Comparison of ENCODE assay signal across 11 cellular contexts in genomic region chr7:128934361-128935352, GRCh38. TPM values are rescaled to one million over a fixed set of nuclear protein-coding genes. Genes with fewer than 3 reads are reported as not detected.
DNase-seq lines count a peak whose midpoint lies in the region; ATAC-seq, FAIRE-seq and TF ChIP-seq lines count a peak whose summit lies in the region.
"Had no signal": no experiment of that assay in that cellular context is flagged by ENCODE, and none has a peak within 500 bp of the region (broad histone marks: within the 10 kb centered on the region; RNA-seq: fewer than 3 reads in every experiment).

No MANE protein-coding gene starts in this region.

- no peaks in the 10 kb centered on the region for H4K20me1 ChIP-seq in GM12878 (ENCODE audit: control insufficient read depth, insufficient read depth)

- CTCF ChIA-PET in GM12878 (lab: Yijun Ruan, JAX) = interaction anchor here (1.0 to 2.1 kb wide), 5 partner anchors 11 to 72 kb away, joined by 3 to 8 read pairs (median 4); partner anchors contain the start of gene ATP6V1F

- TSS peak; percentile 42 for BruUV-seq in GM12878 (replicated peaks; lab: Mats Ljungman, UMichigan)

- H3K4me1 ChIP-seq in GM12878 (ENCODE audit: control insufficient read depth, insufficient read depth, low read length) = peaks cover 47% of the 10 kb centered on the region

- H3K9ac ChIP-seq in GM12878 (ENCODE audit: control insufficient read depth, insufficient read depth, low read length) = peak overlapping the region; percentile 97

- POLR2A ChIA-PET in GM12878 (lab: Charles Lee) = interaction anchor here (0.7 to 2.4 kb wide), 13 partner anchors 8 to 723 kb away, joined by 3 to 10 read pairs (median 5); no protein-coding TSS in a partner anchor

- peaks cover 60% of the 10 kb centered on the region for H3K79me2 ChIP-seq in GM12878 (ENCODE audit: control insufficient read depth, insufficient read depth, low read length)

- ATAC-seq in HG02981 (IDR thresholded peaks at IDR 0.05; ENCODE audit: unreplicated experiment) (peak; percentile 38), GM12878 (peak; percentile 60)
- ATAC-seq: gastrocnemius medialis had no signal

- DNase-seq in Ammon's horn (ENCODE audit: low spot score) (peak; percentile 31), GM19239 (ENCODE audit: insufficient read length, low spot score) (peak; percentile 32), GM12878 (ENCODE audit: low read depth, low spot score) (peak; percentile 66), NCI-H2171 (lab: John Stamatoyannopoulos, UW) (no peak), SW480 (ENCODE audit: low spot score) (no peak), NCI-H345 treated with DMSO at 0.1 percent for 48 hours (lab: John Stamatoyannopoulos, UW; ENCODE audit: unreplicated experiment) (no peak), SKM-1 (lab: John Stamatoyannopoulos, UW; ENCODE audit: unreplicated experiment) (no peak)
- DNase-seq: gastrocnemius medialis had no signal

- no peak for TF ChIP-seq CTCF in GM12878 (IDR thresholded peaks at IDR 0.05 in 2 of 3, conservative IDR thresholded peaks at IDR 0.05 in 1 of 3; ENCODE audit: control insufficient read depth in 2 of 3, extremely low read depth in 1 of 3, insufficient read depth in 1 of 3, low read depth in 3 of 3, low read length in 3 of 3)

- 3% methylated on average over 10 of the region's 14 CpGs for WGBS in GM12878 (ENCODE audit: insufficient coverage, insufficient replicate concordance, low lambda C conversion rate, missing lambda C conversion rate)

- peak; percentile 96 for FAIRE-seq in GM19239 (lab: Jason Lieb, UNC)
- FAIRE-seq in GM12878 (lab: Jason Lieb, UNC) = peak; percentile 77
- FAIRE-seq: bronchial epithelial cell had no signal

- H3K27me3 ChIP-seq in GM12878 (replicated peaks in 1 of 2; ENCODE audit: control insufficient read depth in 2 of 2, insufficient read depth in 2 of 2, low read length in 1 of 2) = no peaks in the 10 kb centered on the region

- peak overlapping the region; percentile 96 for H3K4me2 ChIP-seq in GM12878 (ENCODE audit: control insufficient read depth, insufficient read depth)

- H2AFZ ChIP-seq in GM12878 (ENCODE audit: control insufficient read depth, low read depth, low read length) = peak overlapping the region; percentile 49

- in situ Hi-C loops in GM12878 (cut with MboI) = no loop called here

- H3K27ac ChIP-seq in GM12878 (ENCODE audit: control insufficient read depth, insufficient read depth) = peak overlapping the region; percentile 96
- H3K27ac ChIP-seq: gastrocnemius medialis had no signal

- intact Hi-C loops in GM12878 (cut with micrococcal nuclease; ENCODE audit: unreplicated experiment) = loop anchor here (2.0 to 10.0 kb wide), 3 partner anchors 120 to 680 kb away; partner anchors contain the start of genes NRF1, TNPO3 and TSPAN33

- SMC1A ChIA-PET in GM12878 (lab: Charles Lee; ENCODE audit: uncharacterized antibody, unreplicated experiment) = interaction anchor here (1.4 to 2.6 kb wide), 5 partner anchors 8 to 157 kb away, joined by 4 to 12 read pairs (median 8); partner anchors contain the start of gene ATP6V1F

- TF ChIP-seq EP300 in GM12878 (IDR thresholded peaks at IDR 0.05; ENCODE audit: borderline replicate concordance in 1 of 2, control insufficient read depth in 1 of 2, low read depth in 2 of 2, low read length in 2 of 2) = peak; percentile 89 to 91

- TF ChIP-seq POLR2A in GM12878 (IDR thresholded peaks at IDR 0.05; ENCODE audit: low read depth, low read length) = peak; percentile 77; the same call in 1 of the 2 replicates

- RAD21 ChIA-PET in GM12878 (lab: Charles Lee; ENCODE audit: unreplicated experiment) = interaction anchor here (1.0 to 3.6 kb wide), 8 partner anchors 12 to 229 kb away, joined by 4 to 25 read pairs (median 6); partner anchors contain the start of gene KCP

- H3K9me3 ChIP-seq in GM12878 (replicated peaks; ENCODE audit: control insufficient read depth, insufficient read depth, low read length) = no peaks in the 10 kb centered on the region
- H3K9me3 ChIP-seq: gastrocnemius medialis had no signal

- TF ChIP-seq RAD21 in GM12878 (IDR thresholded peaks at IDR 0.05; ENCODE audit: insufficient read depth, low read depth, low read length) = peak; percentile 14; the same call in 1 of the 2 replicates

- no peaks in the 10 kb centered on the region for H3K36me3 ChIP-seq in GM12878 (ENCODE audit: control insufficient read depth in 2 of 2, insufficient read depth in 2 of 2, low read length in 1 of 2)
- H3K36me3 ChIP-seq: gastrocnemius medialis had no signal

- H3K4me3 ChIP-seq in GM12878 = peak overlapping the region; percentile 58
- H3K4me3 ChIP-seq: gastrocnemius medialis had no signal

TF ChIP-seq in GM12878, 131 proteins besides CTCF, POLR2A, EP300 and RAD21 (continues in another document):
- TF ChIP-seq MTA2 (IDR thresholded peaks at IDR 0.05; ENCODE audit: low read depth) (peak; percentile 69), ZBTB40 (IDR thresholded peaks at IDR 0.05; ENCODE audit: borderline replicate concordance) (no peak), DPF2 (IDR thresholded peaks at IDR 0.05) (peak; percentile 93), MEF2B (IDR thresholded peaks at IDR 0.05; ENCODE audit: partially characterized antibody, poor library complexity, severe bottlenecking) (peak; percentile 64), EED (IDR thresholded peaks at IDR 0.05; ENCODE audit: low read depth) (peak; percentile 77; the same call in 1 of the 2 replicates)

RNA-seq across cellular contexts. Expression of gene IRF5, which starts 3.1 kb away (rescaled TPM):
- total RNA-seq in GM12878 (2013; cell fraction: nucleolus; rRNA removed) = 65.7 and 75.1 TPM in 2 replicates
- 81.7 and 90.0 TPM in 2 replicates for total RNA-seq in GM12878 (2014; rRNA removed)
- 33.9 and 36.5 TPM in 2 replicates for total RNA-seq in GM12878 (2014; rRNA removed; fragmentation: Illumina TruSeq; extraction: Trizol)
- 74.6 and 74.9 TPM in 2 replicates for total RNA-seq in GM12878 (2021)
- polyA plus RNA-seq in GM12878 (2011; ENCODE audit: low read depth) = 26.5 TPM
- 31.5 and 55.1 TPM in 2 replicates for polyA plus RNA-seq in GM12878 (2011; rRNA removed)
- polyA plus RNA-seq in GM12878 (2011; cell fraction: cytosol; rRNA removed) = 56.7 and 79.4 TPM in 2 replicates
- polyA plus RNA-seq in GM12878 (2011; cell fraction: nucleus; rRNA removed) = 213 and 230 TPM in 2 replicates
- 45.6 and 55.1 TPM in 2 replicates for polyA plus RNA-seq in GM12878 (2012)
- polyA plus RNA-seq in GM12878 (2014; fragmentation: Illumina TruSeq; extraction: Trizol) = 23.2 and 39.7 TPM in 2 replicates
- 1 to 10 TPM; 5.4 to 8.9 TPM for polyA plus RNA-seq in GM12878 (2014; fragmentation: Nextera tagmentation; extraction: Ambion mirVana)
- 68.3 and 71.5 TPM in 2 replicates for polyA plus RNA-seq in GM12878 (2014; rRNA removed)
- 10 to 100 TPM; 84.1 to 90.3 TPM for polyA plus RNA-seq in GM12878 (2016; fragmentation: Nextera tagmentation; extraction: Ambion mirVana)
- polyA minus RNA-seq in GM12878 (2011; rRNA and poly(A)+ RNA removed) = 49.2 and 83.0 TPM in 2 replicates
- 43.8 and 50.8 TPM in 2 replicates for polyA minus RNA-seq in GM12878 (2011; cell fraction: cytosol; rRNA and poly(A)+ RNA removed)
- 46.4 and 73.5 TPM in 2 replicates for polyA minus RNA-seq in GM12878 (2011; cell fraction: nucleus; rRNA and poly(A)+ RNA removed)

RNA-seq across cellular contexts. Expression of gene KCP, which starts 24.1 kb away (rescaled TPM):
- total RNA-seq in GM12878 (2013; cell fraction: nucleolus; rRNA removed) = 6.2 and 7.5 TPM in 2 replicates
- 2.9 and 4.2 TPM in 2 replicates for total RNA-seq in GM12878 (2014; rRNA removed)
- 1.1 and 1.4 TPM in 2 replicates for total RNA-seq in GM12878 (2014; rRNA removed; fragmentation: Illumina TruSeq; extraction: Trizol)
- total RNA-seq in GM12878 (2021) = 5.6 and 7.8 TPM in 2 replicates
- polyA plus RNA-seq in GM12878 (2011; ENCODE audit: low read depth) = 1.4 TPM
- polyA plus RNA-seq in GM12878 (2011; rRNA removed) = 0.45 and 0.76 TPM in 2 replicates
- polyA plus RNA-seq in GM12878 (2011; cell fraction: cytosol; rRNA removed) = 1.0 and 1.9 TPM in 2 replicates
- polyA plus RNA-seq in GM12878 (2011; cell fraction: nucleus; rRNA removed) = 17.7 and 21.9 TPM in 2 replicates
- 2.9 and 3.4 TPM in 2 replicates for polyA plus RNA-seq in GM12878 (2012)
- 0.48 and 1.0 TPM in 2 replicates for polyA plus RNA-seq in GM12878 (2014; fragmentation: Illumina TruSeq; extraction: Trizol)
- polyA plus RNA-seq in GM12878 (2014; fragmentation: Nextera tagmentation; extraction: Ambion mirVana) = under 1 TPM; 0.05 to 0.35 TPM
- 6.0 and 7.6 TPM in 2 replicates for polyA plus RNA-seq in GM12878 (2014; rRNA removed)
- polyA plus RNA-seq in GM12878 (2016; fragmentation: Nextera tagmentation; extraction: Ambion mirVana) = 1 to 10 TPM; 4.0 to 4.3 TPM
- 1.1 and 2.2 TPM in 2 replicates for polyA minus RNA-seq in GM12878 (2011; rRNA and poly(A)+ RNA removed)
- polyA minus RNA-seq in GM12878 (2011; cell fraction: cytosol; rRNA and poly(A)+ RNA removed) = 0.21 and 1.5 TPM in 2 replicates
- 3.5 and 6.1 TPM in 2 replicates for polyA minus RNA-seq in GM12878 (2011; cell fraction: nucleus; rRNA and poly(A)+ RNA removed)
- total RNA-seq: LHCN-M2 had no signal

Comparison
In these comparisons a context has a peak if more than half of its experiments do, and no peak if none do; other contexts are left out.
1. DNase-seq: peak in Ammon's horn (single experiment), GM19239 (single experiment) and GM12878 (single experiment); none in NCI-H2171 (single experiment), SW480 (single experiment), NCI-H345 treated with DMSO at 0.1 percent for 48 hours (single experiment) and SKM-1 (single experiment).